Comparison of ENCODE assay signal across 13 cellular contexts in the genomic region with DNA sequence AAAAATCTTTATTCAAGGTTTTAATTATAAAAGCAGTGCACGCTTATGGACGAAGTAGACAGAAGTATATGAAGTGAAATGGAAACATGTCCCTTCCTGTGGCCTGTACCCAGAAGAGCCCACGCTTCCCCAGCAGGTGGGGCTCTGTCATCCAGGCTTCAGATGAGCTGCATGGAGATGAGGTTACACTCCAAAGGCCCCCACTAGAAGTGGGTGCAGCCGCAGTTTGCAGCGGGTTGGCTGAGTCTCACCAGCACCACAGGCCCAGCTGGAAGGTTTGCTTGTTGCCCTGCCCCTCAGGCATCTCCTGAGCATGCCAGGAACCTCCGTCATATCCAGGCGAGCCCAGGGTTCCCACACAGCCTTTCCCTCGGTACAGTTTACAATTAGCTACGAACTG. TPM values are rescaled to one million over a fixed set of nuclear protein-coding genes. Genes with fewer than 3 reads are reported as not detected.
DNase-seq lines count a peak whose midpoint lies in the region; ATAC-seq and TF ChIP-seq lines count a peak whose summit lies in the region.
"Had no signal": no experiment of that assay in that cellular context is flagged by ENCODE, and none has a peak within 500 bp of the region (broad histone marks: within the 10 kb centered on the region; RNA-seq: fewer than 3 reads in every experiment).

No MANE protein-coding gene starts in this region.

- H2AFZ ChIP-seq in MM.1S (ENCODE audit: low read length), result no peak overlapping the region

- H3K4me1 ChIP-seq in MM.1S (ENCODE audit: low read length), result no peaks in the 10 kb centered on the region
- H3K4me1 ChIP-seq in CD8-positive, alpha-beta T cell (ENCODE audit: insufficient read depth, low read length), result no peaks in the 10 kb centered on the region

- no peaks in the 10 kb centered on the region for H3K36me3 ChIP-seq in MM.1S (replicated peaks; ENCODE audit: insufficient read depth, low read length)
- H3K36me3 ChIP-seq in CD8-positive, alpha-beta T cell (ENCODE audit: insufficient read depth, low read length), result no peaks in the 10 kb centered on the region

- no peaks in the 10 kb centered on the region for H3K9me3 ChIP-seq in MM.1S (replicated peaks; ENCODE audit: insufficient read depth, low read length)
- no peaks in the 10 kb centered on the region for H3K9me3 ChIP-seq in CD8-positive, alpha-beta T cell (ENCODE audit: low read length)

- H3K27me3 Mint-ChIP-seq in endothelial cell (ENCODE audit: unreplicated experiment), result peaks cover 5% of the 10 kb centered on the region
- H3K27me3 Mint-ChIP-seq in CD8-positive, alpha-beta T cell (ENCODE audit: low read depth), result peaks cover 3% of the 10 kb centered on the region

- H3K27me3 ChIP-seq in MM.1S (replicated peaks; ENCODE audit: insufficient read depth, low read length), result 0 out of 2 replicates have a peak, but pooled peaks cover 5% of the 10 kb centered on the region
- H3K27me3 ChIP-seq in CD8-positive, alpha-beta T cell (ENCODE audit: insufficient read depth, low read length), result no peaks in the 10 kb centered on the region

- H3K79me2 ChIP-seq in MM.1S (ENCODE audit: low read length), result no peaks in the 10 kb centered on the region

- H3K27ac Mint-ChIP-seq in endothelial cell (ENCODE audit: unreplicated experiment), result no peak overlapping the region
- H3K27ac Mint-ChIP-seq in CD8-positive, alpha-beta T cell, result no peak overlapping the region

- ATAC-seq in CD8-positive, alpha-beta T cell, result no peak
- ATAC-seq: left ventricle myocardium superior had no signal

- no peaks in the 10 kb centered on the region for H3K4me1 Mint-ChIP-seq in endothelial cell (ENCODE audit: unreplicated experiment)
- H3K4me1 Mint-ChIP-seq in CD8-positive, alpha-beta T cell (ENCODE audit: low read depth), result no peaks in the 10 kb centered on the region

- POLR2A ChIA-PET in CD8-positive, alpha-beta T cell (lab: Charles Lee), result no interaction called here

- intact Hi-C loops in CD8-positive, alpha-beta T cell (cut with DNase I, micrococcal nuclease), result no loop called here

- H3K27ac ChIP-seq in MM.1S (ENCODE audit: low read length), result no peak overlapping the region
- H3K27ac ChIP-seq in CD8-positive, alpha-beta T cell (ENCODE audit: low read depth, low read length), result no peak overlapping the region
- H3K27ac ChIP-seq: C4-2B had no signal

- H3K36me3 Mint-ChIP-seq in endothelial cell (ENCODE audit: low read depth, unreplicated experiment), result no peaks in the 10 kb centered on the region
- H3K36me3 Mint-ChIP-seq in CD8-positive, alpha-beta T cell, result no peaks in the 10 kb centered on the region

- DNase-seq in NCI-H345 (lab: John Stamatoyannopoulos, UW) (peak; percentile 31), NCI-H345 treated with DMSO at 0.1 percent for 48 hours (lab: John Stamatoyannopoulos, UW; ENCODE audit: unreplicated experiment) (no peak), MM.1S (peak; percentile 29), dermis blood vessel endothelial cell (peak; percentile 28), renal cortical epithelial cell (ENCODE audit: low read depth) (peak; percentile 14), endothelial cell (ENCODE audit: low spot score) (no peak)
- no peak for DNase-seq in activated T-cell treated with anti-CD3 and anti-CD28 coated beads, Interleukin-2, amount 50 U/mL, for 1 hour
- DNase-seq in CD8-positive, alpha-beta T cell, result no peak
- DNase-seq: effector CD4-positive, alpha-beta T cell; left ventricle myocardium superior; stimulated activated CD4-positive, alpha-beta T cell treated with anti-CD3 and anti-CD28 coated beads, Interleukin-4, amount 100 ng/mL, for 1 hour had no signal

- H3K4me2 ChIP-seq in MM.1S (ENCODE audit: low read depth, low read length), result no peak overlapping the region

- TF ChIP-seq CTCF in MM.1S (IDR thresholded peaks at IDR 0.05; ENCODE audit: low read length) (peak; percentile 47), endothelial cell (IDR thresholded peaks at IDR 0.05; ENCODE audit: unreplicated experiment) (no peak)
- no peak for TF ChIP-seq CTCF in CD8-positive, alpha-beta T cell (IDR thresholded peaks at IDR 0.05)

- CTCF ChIA-PET in CD8-positive, alpha-beta T cell (lab: Charles Lee), result no interaction called here

- no peaks in the 10 kb centered on the region for H3K9me2 ChIP-seq in MM.1S (replicated peaks; ENCODE audit: insufficient read depth, low read length)

- no peak overlapping the region for H3K4me3 ChIP-seq in MM.1S (ENCODE audit: low read length)
- H3K4me3 ChIP-seq in CD8-positive, alpha-beta T cell (ENCODE audit: low read depth, low read length), result no peak overlapping the region

- no peaks in the 10 kb centered on the region for H4K20me1 ChIP-seq in MM.1S (ENCODE audit: insufficient read depth, low read length)

- H3K4me3 Mint-ChIP-seq in endothelial cell (ENCODE audit: unreplicated experiment), result no peak overlapping the region
- no peak overlapping the region for H3K4me3 Mint-ChIP-seq in CD8-positive, alpha-beta T cell

- peaks cover 6% of the 10 kb centered on the region for H3K9me3 Mint-ChIP-seq in endothelial cell (ENCODE audit: unreplicated experiment)
- H3K9me3 Mint-ChIP-seq in CD8-positive, alpha-beta T cell, result peaks cover 2% of the 10 kb centered on the region

- H3F3A ChIP-seq in MM.1S (ENCODE audit: insufficient read depth, low read length), result no peaks in the 10 kb centered on the region

- H3K9ac ChIP-seq in MM.1S (ENCODE audit: low read length), result no peak overlapping the region

RNA-seq across cellular contexts. Expression of a gene that starts 33.1 kb away (rescaled TPM):
- total RNA-seq in dermis blood vessel endothelial cell, result not detected in 2 replicates
- total RNA-seq in renal cortical epithelial cell, result not detected in 2 replicates
- total RNA-seq in endothelial cell (ENCODE audit: unreplicated experiment), result not detected
- not detected for total RNA-seq in CD8-positive, alpha-beta T cell
- total RNA-seq: left ventricle myocardium superior, urinary bladder had no signal

Comparison
In these comparisons a context has a peak if more than half of its experiments do, and no peak if none do; other contexts are left out.
1. DNase-seq: peak in NCI-H345 (single experiment), MM.1S (single experiment), dermis blood vessel endothelial cell (single experiment) and renal cortical epithelial cell (single experiment); none in NCI-H345 treated with DMSO at 0.1 percent for 48 hours (single experiment), endothelial cell (single experiment), activated T-cell treated with anti-CD3 and anti-CD28 coated beads, Interleukin-2, amount 50 U/mL, for 1 hour (single experiment) and CD8-positive, alpha-beta T cell (0 of 7).